In genomic region chr10:52488606-52489485, GRCh38 we compare ENCODE assay signal across 8 cellular contexts.
A peak's percentile ranks its signal among the peaks of the same experiment; 100 is the strongest.
DNase-seq lines count a peak whose midpoint lies in the region; ATAC-seq, FAIRE-seq and TF ChIP-seq lines count a peak whose summit lies in the region.

No MANE protein-coding gene starts in this region.

- H3K9me3 ChIP-seq in cardiac muscle cell (ENCODE audit: low read depth) (no peaks in the 10 kb centered on the region), small intestine (ENCODE audit: control insufficient read depth, low read depth) (no peaks in the 10 kb centered on the region)

- H3K27ac ChIP-seq in cardiac muscle cell (no peak overlapping the region), small intestine (ENCODE audit: low read depth in 1 of 2, low read length in 1 of 2) (no peak overlapping the region)

- no peak for FAIRE-seq in small intestine (lab: Jason Lieb, UNC)

- 47 to 60% (median 57%) methylated on average over 3 of the region's 3 CpGs for WGBS in small intestine, 3 donors

- H3K36me3 ChIP-seq in cardiac muscle cell (no peaks in the 10 kb centered on the region), small intestine (ENCODE audit: control insufficient read depth in 2 of 2, insufficient read depth in 2 of 2, low read length in 2 of 2) (no peaks in the 10 kb centered on the region)

- peak; percentile 55 for TF ChIP-seq CTCF in cardiac muscle cell (IDR thresholded peaks at IDR 0.05; ENCODE audit: low read depth, low read length)
- TF ChIP-seq CTCF in foreskin fibroblast (IDR thresholded peaks at IDR 0.05; ENCODE audit: low read depth, low read length): peak; percentile 43

- no peaks in the 10 kb centered on the region for H3K27me3 ChIP-seq in cardiac muscle cell
- H3K27me3 ChIP-seq in small intestine (ENCODE audit: control insufficient read depth in 2 of 2, insufficient read depth in 2 of 2, low read length in 2 of 2): no peaks in the 10 kb centered on the region

- DNase-seq in cardiac muscle cell (ENCODE audit: low read depth in 1 of 2, low spot score in 1 of 2) (peak; percentile 44 to 68), Right ventricle myocardium inferior (ENCODE audit: missing footprints) (no peak), RPMI8226 (peak; percentile 42), foreskin fibroblast (peak; percentile 28 to 75), small intestine (peak; percentile 25)
- no peak for DNase-seq in effector CD8-positive, alpha-beta T cell (lab: John Stamatoyannopoulos, UW)

- H3K4me3 ChIP-seq in cardiac muscle cell: no peak overlapping the region
- no peak overlapping the region for H3K4me3 ChIP-seq in foreskin fibroblast (ENCODE audit: low read depth in 1 of 2, low read length in 2 of 2)
- H3K4me3 ChIP-seq in small intestine (ENCODE audit: low read depth in 1 of 2, low read length in 2 of 2): no peak overlapping the region

- ATAC-seq in Right ventricle myocardium inferior: no peak
- no peak for ATAC-seq in GM18907 (IDR thresholded peaks at IDR 0.05; ENCODE audit: unreplicated experiment)
- ATAC-seq in GM21529 (IDR thresholded peaks at IDR 0.05; ENCODE audit: unreplicated experiment): no peak

- H3K4me1 ChIP-seq in cardiac muscle cell (ENCODE audit: low read depth) (no peaks in the 10 kb centered on the region), small intestine (ENCODE audit: control insufficient read depth in 2 of 2, insufficient read depth in 1 of 2, low read depth in 1 of 2, low read length in 1 of 2) (no peaks in the 10 kb centered on the region)

- intact Hi-C loops in Right ventricle myocardium inferior (cut with DNase I): loop anchor here (1.0 to 5.0 kb wide), 2 partner anchors 181 to 1487 kb away; no protein-coding TSS in a partner anchor

Comparison
In these comparisons a context has a peak if more than half of its experiments do, and no peak if none do; other contexts are left out.
1. DNase-seq: peak in cardiac muscle cell (2 of 2), RPMI8226 (single experiment), foreskin fibroblast (2 of 2) and small intestine (single experiment); none in Right ventricle myocardium inferior (single experiment) and effector CD8-positive, alpha-beta T cell (single experiment).